Comparison of ENCODE assay signal across 17 cellular contexts in genomic region chr3:136105044-136105443, GRCh38.
"Had no signal": no experiment of that assay in that cellular context is flagged by ENCODE, and none has a peak within 500 bp of the region (broad histone marks: within the 10 kb centered on the region; RNA-seq: fewer than 3 reads in every experiment).

No MANE protein-coding gene starts in this region.

- H3K27ac Mint-ChIP-seq: activated CD8-positive, alpha-beta memory T cell treated with anti-CD3 and anti-CD28 coated beads, Interleukin-2, amount 10 ng/mL, durations not matched to agents 7 days and 5 days; activated naive CD4-positive, alpha-beta T cell treated with anti-CD3 and anti-CD28 coated beads, Interleukin-2, amount 50 U/mL, for 72 hours; activated T-cell treated with anti-CD3 and anti-CD28 coated beads, Interleukin-2, amount 50 U/mL, for 24 hours; brain; nephron progenitor cell had no signal

- H3K27me3 Mint-ChIP-seq: activated T-cell treated with anti-CD3 and anti-CD28 coated beads, Interleukin-2, amount 50 U/mL, for 24 hours; brain had no signal

- H3K4me3 Mint-ChIP-seq: activated CD8-positive, alpha-beta memory T cell treated with anti-CD3 and anti-CD28 coated beads, Interleukin-2, amount 10 ng/mL, durations not matched to agents 7 days and 5 days; activated T-cell treated with anti-CD3 and anti-CD28 coated beads, Interleukin-2, amount 50 U/mL, for 24 hours; brain; nephron progenitor cell had no signal

- H3K36me3 ChIP-seq: colonic mucosa had no signal

- H3K4me3 ChIP-seq: colonic mucosa, esophagus squamous epithelium, stomach, testis, upper lobe of left lung had no signal

- H3K9me3 ChIP-seq: colonic mucosa, esophagus squamous epithelium, stomach, testis, upper lobe of left lung had no signal

- ATAC-seq: activated CD8-positive, alpha-beta memory T cell treated with anti-CD3 and anti-CD28 coated beads, Interleukin-2, amount 10 ng/mL, durations not matched to agents 7 days and 5 days; activated naive CD4-positive, alpha-beta T cell treated with anti-CD3 and anti-CD28 coated beads, Interleukin-2, amount 50 U/mL, for 72 hours; sciatic nerve had no signal

- H3K36me3 Mint-ChIP-seq: activated CD8-positive, alpha-beta memory T cell treated with anti-CD3 and anti-CD28 coated beads, Interleukin-2, amount 10 ng/mL, durations not matched to agents 7 days and 5 days; activated naive CD4-positive, alpha-beta T cell treated with anti-CD3 and anti-CD28 coated beads, Interleukin-2, amount 50 U/mL, for 72 hours had no signal

- H3K27ac ChIP-seq: colonic mucosa, esophagus squamous epithelium, stomach, testis, upper lobe of left lung had no signal

- DNase-seq: activated CD4-positive, alpha-beta T cell treated with anti-CD3 and anti-CD28 coated beads, Interleukin-2, amount 50 U/mL, for 4 hours; activated CD4-positive, CD25-positive, alpha-beta regulatory T cell treated with anti-CD3 and anti-CD28 coated beads, Interleukin-2, amount 50 U/mL, for 72 hours; activated CD8-positive, alpha-beta memory T cell treated with anti-CD3 and anti-CD28 coated beads, Interleukin-2, amount 10 ng/mL, durations not matched to agents 7 days and 5 days; activated effector memory CD4-positive, alpha-beta T cell treated with anti-CD3 and anti-CD28 coated beads, Interleukin-2, amount 50 U/mL, for 16 hours; activated T-cell treated with anti-CD3 and anti-CD28 coated beads, Interleukin-2, amount 50 U/mL, for 24 hours; amygdala; central memory CD4-positive, alpha-beta T cell; colonic mucosa; esophagus squamous epithelium; glutamatergic neuron; nephron progenitor cell; stomach; testis; upper lobe of left lung had no signal

- H3K9me3 Mint-ChIP-seq: activated naive CD4-positive, alpha-beta T cell treated with anti-CD3 and anti-CD28 coated beads, Interleukin-2, amount 50 U/mL, for 72 hours; activated T-cell treated with anti-CD3 and anti-CD28 coated beads, Interleukin-2, amount 50 U/mL, for 24 hours; brain; nephron progenitor cell had no signal

- H3K4me1 Mint-ChIP-seq: brain, nephron progenitor cell had no signal

- H3K27me3 ChIP-seq: colonic mucosa, esophagus squamous epithelium, stomach, testis, upper lobe of left lung had no signal

- H3K4me1 ChIP-seq: colonic mucosa, esophagus squamous epithelium, stomach, testis, upper lobe of left lung had no signal
